Comparison of ENCODE assay signal across 9 cellular contexts in genomic region chr12:100672075-100672592, GRCh38.
A peak's percentile ranks its signal among the peaks of the same experiment; 100 is the strongest.
DNase-seq lines count a peak whose midpoint lies in the region; ATAC-seq and TF ChIP-seq lines count a peak whose summit lies in the region.
"Had no signal": no experiment of that assay in that cellular context is flagged by ENCODE, and none has a peak within 500 bp of the region (broad histone marks: within the 10 kb centered on the region; RNA-seq: fewer than 3 reads in every experiment).

No MANE protein-coding gene starts in this region.

- no peak overlapping the region for H3K4me3 ChIP-seq in fibroblast of lung (replicated peaks in 1 of 4; ENCODE audit: control extremely low read depth in 1 of 4, insufficient read depth in 1 of 4, low read depth in 3 of 4, low read length in 4 of 4)
- H3K4me3 ChIP-seq: thoracic aorta had no signal

- H3K9me3 ChIP-seq in fibroblast of lung (ENCODE audit: control insufficient read depth, insufficient read depth, low read depth, low read length) = no peaks in the 10 kb centered on the region
- H3K9me3 ChIP-seq: thoracic aorta had no signal

- no peak overlapping the region for H2AFZ ChIP-seq in fibroblast of lung (ENCODE audit: low read length)

- TF ChIP-seq CTCF in C4-2B (conservative IDR thresholded peaks at IDR 0.05) (peak; percentile 74), fibroblast of lung (conservative IDR thresholded peaks at IDR 0.05 in 1 of 2, IDR thresholded peaks at IDR 0.05 in 1 of 2; ENCODE audit: low read depth in 1 of 2, low read length in 2 of 2) (peak; percentile 47 to 56)

- H3K9ac ChIP-seq in fibroblast of lung (ENCODE audit: insufficient read depth, low read length) = no peak overlapping the region

- H3K9me3 Mint-ChIP-seq in stimulated activated naive B cell treated with anti-CD40 and anti-IgM and Interleukin-4, amounts not matched to agents 10 μg/mL and 1 μg/mL and 100 μg/mL, for 72 hours = peaks cover 0 to 3% of the 10 kb centered on the region in 2 donors

- peaks cover 17 to 18% of the 10 kb centered on the region in 2 donors for H3K27me3 Mint-ChIP-seq in stimulated activated naive B cell treated with anti-CD40 and anti-IgM and Interleukin-4, amounts not matched to agents 10 μg/mL and 1 μg/mL and 100 μg/mL, for 72 hours

- H3K36me3 ChIP-seq in fibroblast of lung (ENCODE audit: control insufficient read depth, insufficient read depth, low read length) = no peaks in the 10 kb centered on the region
- H3K36me3 ChIP-seq: thoracic aorta had no signal

- H3K4me3 Mint-ChIP-seq in stimulated activated naive B cell treated with anti-CD40 and anti-IgM and Interleukin-4, amounts not matched to agents 10 μg/mL and 1 μg/mL and 100 μg/mL, for 72 hours = no peak overlapping the region

- no peaks in the 10 kb centered on the region for H3K4me1 ChIP-seq in fibroblast of lung (ENCODE audit: control insufficient read depth, extremely low read depth, insufficient read depth, low read length)

- DNase-seq in T1000 (lab: John Stamatoyannopoulos, UW) (peak; percentile 11), fibroblast of lung (ENCODE audit: low read depth in 2 of 2) (no peak), NCI-H2171 treated with DMSO at 0.1 percent for 48 hours (lab: John Stamatoyannopoulos, UW) (no peak)
- no peak for DNase-seq in stimulated activated naive B cell treated with anti-CD40 and anti-IgM and Interleukin-4, amounts not matched to agents 10 μg/mL and 1 μg/mL and 100 μg/mL, for 72 hours

- no peak overlapping the region for H3K4me2 ChIP-seq in fibroblast of lung (ENCODE audit: extremely low read depth, insufficient read depth, low read length)

- H4K20me1 ChIP-seq in fibroblast of lung (ENCODE audit: control insufficient read depth, extremely low read depth, insufficient read depth, low read length) = no peaks in the 10 kb centered on the region

- no peaks in the 10 kb centered on the region for H3K4me1 Mint-ChIP-seq in stimulated activated naive B cell treated with anti-CD40 and anti-IgM and Interleukin-4, amounts not matched to agents 10 μg/mL and 1 μg/mL and 100 μg/mL, for 72 hours

- H3K27me3 ChIP-seq in fibroblast of lung (ENCODE audit: control insufficient read depth, insufficient read depth, low read length) = no peaks in the 10 kb centered on the region

- no peak overlapping the region for H3K27ac Mint-ChIP-seq in stimulated activated naive B cell treated with anti-CD40 and anti-IgM and Interleukin-4, amounts not matched to agents 10 μg/mL and 1 μg/mL and 100 μg/mL, for 72 hours

- no peak overlapping the region for H3K27ac ChIP-seq in C4-2B
- no peak overlapping the region for H3K27ac ChIP-seq in fibroblast of lung (ENCODE audit: insufficient read depth, low read length)
- H3K27ac ChIP-seq: thoracic aorta had no signal

- H3K36me3 Mint-ChIP-seq in stimulated activated naive B cell treated with anti-CD40 and anti-IgM and Interleukin-4, amounts not matched to agents 10 μg/mL and 1 μg/mL and 100 μg/mL, for 72 hours = no peaks in the 10 kb centered on the region

- no peaks in the 10 kb centered on the region for H3K79me2 ChIP-seq in fibroblast of lung (ENCODE audit: control insufficient read depth, insufficient read depth, low read length)

- ATAC-seq in GM18868 (IDR thresholded peaks at IDR 0.05; ENCODE audit: unreplicated experiment) (peak; percentile 83), HG03103 (IDR thresholded peaks at IDR 0.05; ENCODE audit: low read depth, unreplicated experiment) (peak; percentile 63), HG03097 (IDR thresholded peaks at IDR 0.05; ENCODE audit: low FRiP score, unreplicated experiment) (no peak)
- peak; percentile 44 to 63 for ATAC-seq in stimulated activated naive B cell treated with anti-CD40 and anti-IgM and Interleukin-4, amounts not matched to agents 10 μg/mL and 1 μg/mL and 100 μg/mL, for 72 hours (replicated peaks)
